ENCODE assay signal across 9 cellular contexts in the genomic region with DNA sequence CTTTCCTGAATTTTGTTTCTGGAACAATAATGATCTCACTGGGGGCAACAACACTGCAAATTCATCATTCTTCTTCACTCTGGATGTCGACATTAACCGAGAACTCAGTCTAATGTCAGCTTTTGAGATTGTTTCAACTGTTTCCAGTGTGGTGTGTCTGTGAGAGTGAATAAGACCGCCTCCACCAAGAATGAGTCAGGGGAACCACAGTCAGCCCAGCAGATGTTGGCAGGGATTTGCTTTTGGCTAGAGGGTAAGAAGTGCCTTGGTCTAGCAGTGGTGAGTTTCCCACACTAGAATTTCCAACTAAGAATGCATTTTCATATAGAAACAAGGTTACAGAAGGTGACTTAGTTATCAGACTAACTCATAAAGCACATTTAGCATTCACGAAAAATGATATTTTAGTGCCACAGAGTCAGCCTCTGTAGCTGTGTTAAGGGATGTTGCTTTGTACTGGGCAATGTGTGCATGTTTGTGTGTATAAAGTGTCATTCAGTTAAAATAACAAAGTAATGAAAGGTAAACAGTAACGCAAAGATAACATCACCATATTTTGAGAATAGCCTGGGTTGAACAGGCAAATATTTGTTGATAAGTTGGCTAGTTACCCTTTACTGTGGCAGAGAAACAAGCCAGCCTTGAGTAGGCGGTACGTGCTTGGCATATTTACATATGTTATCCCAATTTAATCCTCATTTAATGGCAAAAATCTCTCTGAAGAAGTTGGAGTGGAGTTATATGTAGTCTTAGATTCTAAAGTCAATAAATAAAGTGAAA. TPM values are rescaled to one million over a fixed set of nuclear protein-coding genes. Genes with fewer than 3 reads are reported as not detected.
DNase-seq lines count a peak whose midpoint lies in the region; TF ChIP-seq lines count a peak whose summit lies in the region.
"Had no signal": no experiment of that assay in that cellular context is flagged by ENCODE, and none has a peak within 500 bp of the region (broad histone marks: within the 10 kb centered on the region; RNA-seq: fewer than 3 reads in every experiment).

No MANE protein-coding gene starts in this region.

- H3K9me3 Mint-ChIP-seq in stimulated activated naive CD8-positive, alpha-beta T cell treated with anti-CD3 and anti-CD28 coated beads, Interleukin-15, Interleukin-2, amounts not matched to agents 100 ng/mL and 50 ng/mL, for 24 hours = no peaks in the 10 kb centered on the region
- H3K9me3 Mint-ChIP-seq: activated CD4-positive, alpha-beta T cell treated with anti-CD3 and anti-CD28 coated beads, Interleukin-2, amount 10 ng/mL, durations not matched to agents 7 days and 5 days had no signal

- TF ChIP-seq CTCF in fibroblast of pulmonary artery (IDR thresholded peaks at IDR 0.05; ENCODE audit: low read length, missing control alignments) = no peak

- no peak overlapping the region for H3K4me3 ChIP-seq in fibroblast of pulmonary artery (replicated peaks; ENCODE audit: low read depth, low read length)

- peak; percentile 30 for DNase-seq in activated naive CD4-positive, alpha-beta T cell treated with Interleukin-2 at 50 U/mL for 16 hours
- no peak for DNase-seq in activated naive CD4-positive, alpha-beta T cell treated with anti-CD3 and anti-CD28 coated beads, Interleukin-2, amount 50 U/mL, for 16 hours
- DNase-seq in RPMI7951 (ENCODE audit: low read depth) (peak; percentile 92), fibroblast of pulmonary artery (ENCODE audit: low read depth) (peak; percentile 93), activated gamma-delta T cell (lab: John Stamatoyannopoulos, UW) (no peak), NCI-H187 (lab: John Stamatoyannopoulos, UW) (no peak), T-helper 9 cell (no peak)
- DNase-seq: activated CD4-positive, alpha-beta T cell treated with anti-CD3 and anti-CD28 coated beads, Interleukin-2, amount 10 ng/mL, durations not matched to agents 7 days and 5 days had no signal

- H3K4me3 Mint-ChIP-seq in stimulated activated naive CD8-positive, alpha-beta T cell treated with anti-CD3 and anti-CD28 coated beads, Interleukin-15, Interleukin-2, amounts not matched to agents 100 ng/mL and 50 ng/mL, for 24 hours = no peak overlapping the region
- H3K4me3 Mint-ChIP-seq: activated CD4-positive, alpha-beta T cell treated with anti-CD3 and anti-CD28 coated beads, Interleukin-2, amount 10 ng/mL, durations not matched to agents 7 days and 5 days had no signal

- peak overlapping the region; percentile 13 for H3K27ac Mint-ChIP-seq in stimulated activated naive CD8-positive, alpha-beta T cell treated with anti-CD3 and anti-CD28 coated beads, Interleukin-15, Interleukin-2, amounts not matched to agents 100 ng/mL and 50 ng/mL, for 24 hours
- H3K27ac Mint-ChIP-seq: activated CD4-positive, alpha-beta T cell treated with anti-CD3 and anti-CD28 coated beads, Interleukin-2, amount 10 ng/mL, durations not matched to agents 7 days and 5 days had no signal

- H3K36me3 Mint-ChIP-seq in stimulated activated naive CD8-positive, alpha-beta T cell treated with anti-CD3 and anti-CD28 coated beads, Interleukin-15, Interleukin-2, amounts not matched to agents 100 ng/mL and 50 ng/mL, for 24 hours (ENCODE audit: low read depth) = no peaks in the 10 kb centered on the region

- H3K27me3 Mint-ChIP-seq in stimulated activated naive CD8-positive, alpha-beta T cell treated with anti-CD3 and anti-CD28 coated beads, Interleukin-15, Interleukin-2, amounts not matched to agents 100 ng/mL and 50 ng/mL, for 24 hours = no peaks in the 10 kb centered on the region
- H3K27me3 Mint-ChIP-seq: activated CD4-positive, alpha-beta T cell treated with anti-CD3 and anti-CD28 coated beads, Interleukin-2, amount 10 ng/mL, durations not matched to agents 7 days and 5 days had no signal

- peaks cover 12% of the 10 kb centered on the region for H3K4me1 Mint-ChIP-seq in stimulated activated naive CD8-positive, alpha-beta T cell treated with anti-CD3 and anti-CD28 coated beads, Interleukin-15, Interleukin-2, amounts not matched to agents 100 ng/mL and 50 ng/mL, for 24 hours (ENCODE audit: low read depth)

RNA-seq across cellular contexts. Expression of gene DRD3, which starts 33.8 kb away (rescaled TPM):
- not detected in 2 replicates for total RNA-seq in RPMI7951 (2014; rRNA removed; shearing (Covaris generic))
- total RNA-seq: activated CD4-positive, alpha-beta T cell treated with anti-CD3 and anti-CD28 coated beads, Interleukin-2, amount 10 ng/mL, durations not matched to agents 7 days and 5 days had no signal

Comparison
In these comparisons a context has a peak if more than half of its experiments do, and no peak if none do; other contexts are left out.
1. DNase-seq: peak in activated naive CD4-positive, alpha-beta T cell treated with Interleukin-2 at 50 U/mL for 16 hours (single experiment), RPMI7951 (single experiment) and fibroblast of pulmonary artery (single experiment); none in activated naive CD4-positive, alpha-beta T cell treated with anti-CD3 and anti-CD28 coated beads, Interleukin-2, amount 50 U/mL, for 16 hours (single experiment), activated gamma-delta T cell (single experiment), NCI-H187 (0 of 2) and T-helper 9 cell (single experiment).